ENCODE assay signal across 16 cellular contexts in genomic region chrX:69282893-69283690, GRCh38.
"Had no signal": no experiment of that assay in that cellular context is flagged by ENCODE, and none has a peak within 500 bp of the region (broad histone marks: within the 10 kb centered on the region; RNA-seq: fewer than 3 reads in every experiment).

No MANE protein-coding gene starts in this region.

- H3K9me3 ChIP-seq: neutrophil, tibial nerve had no signal

- H3K4me3 ChIP-seq: smooth muscle cell, tibial nerve had no signal

- H3K27me3 ChIP-seq: neutrophil had no signal

- H3K4me2 ChIP-seq: smooth muscle cell had no signal

- H3K4me1 Mint-ChIP-seq: activated T-helper 17 cell treated with anti-CD3 and anti-CD28 coated beads, Interleukin-2, amount 50 U/mL, for 72 hours had no signal

- H3K36me3 ChIP-seq: neutrophil, tibial nerve had no signal

- H3K9me3 Mint-ChIP-seq: activated naive CD4-positive, alpha-beta T cell treated with anti-CD3 and anti-CD28 coated beads for 36 hours; activated T-helper 17 cell treated with anti-CD3 and anti-CD28 coated beads, Interleukin-2, amount 50 U/mL, for 72 hours; dendritic cell treated with granulocyte-macrophage colony-stimulating factor and Interleukin-4, amounts not matched to agents 40 ng/mL and 50 ng/mL, for 4 days; immature natural killer cell; naive B cell; stimulated activated naive B cell treated with anti-CD40 and anti-IgM and Interleukin-4, amounts not matched to agents 10 μg/mL and 1 μg/mL and 100 μg/mL, for 72 hours had no signal

- H3K36me3 Mint-ChIP-seq: immature natural killer cell; naive B cell; stimulated activated naive B cell treated with anti-CD40 and anti-IgM and Interleukin-4, amounts not matched to agents 10 μg/mL and 1 μg/mL and 100 μg/mL, for 72 hours had no signal

- DNase-seq: activated CD4-positive, alpha-beta T cell treated with anti-CD3 and anti-CD28 coated beads for 48 hours; activated CD8-positive, alpha-beta T cell treated with anti-CD3 and anti-CD28 coated beads, Interleukin-2, amount 10 ng/mL, durations not matched to agents 7 days and 5 days; activated naive CD4-positive, alpha-beta T cell treated with anti-CD3 and anti-CD28 coated beads for 36 hours; central memory CD4-positive, alpha-beta T cell; erythroblast; hypothalamus; immature natural killer cell; naive B cell; right cardiac atrium; stimulated activated naive B cell treated with anti-CD40 and anti-IgM and Interleukin-4, amounts not matched to agents 10 μg/mL and 1 μg/mL and 100 μg/mL, for 72 hours; T1000 had no signal

- ATAC-seq: activated CD8-positive, alpha-beta T cell treated with anti-CD3 and anti-CD28 coated beads, Interleukin-2, amount 10 ng/mL, durations not matched to agents 7 days and 5 days; activated T-helper 17 cell treated with anti-CD3 and anti-CD28 coated beads, Interleukin-2, amount 50 U/mL, for 72 hours; right cardiac atrium; stimulated activated naive B cell treated with anti-CD40 and anti-IgM and Interleukin-4, amounts not matched to agents 10 μg/mL and 1 μg/mL and 100 μg/mL, for 72 hours had no signal

- H3K27ac Mint-ChIP-seq: activated CD8-positive, alpha-beta T cell treated with anti-CD3 and anti-CD28 coated beads, Interleukin-2, amount 10 ng/mL, durations not matched to agents 7 days and 5 days; activated naive CD4-positive, alpha-beta T cell treated with anti-CD3 and anti-CD28 coated beads for 36 hours; activated T-helper 17 cell treated with anti-CD3 and anti-CD28 coated beads, Interleukin-2, amount 50 U/mL, for 72 hours; dendritic cell treated with granulocyte-macrophage colony-stimulating factor and Interleukin-4, amounts not matched to agents 40 ng/mL and 50 ng/mL, for 4 days; immature natural killer cell; stimulated activated naive B cell treated with anti-CD40 and anti-IgM and Interleukin-4, amounts not matched to agents 10 μg/mL and 1 μg/mL and 100 μg/mL, for 72 hours had no signal

- H3K27me3 Mint-ChIP-seq: activated T-helper 17 cell treated with anti-CD3 and anti-CD28 coated beads, Interleukin-2, amount 50 U/mL, for 72 hours had no signal

- H3K4me3 Mint-ChIP-seq: activated CD8-positive, alpha-beta T cell treated with anti-CD3 and anti-CD28 coated beads, Interleukin-2, amount 10 ng/mL, durations not matched to agents 7 days and 5 days; activated naive CD4-positive, alpha-beta T cell treated with anti-CD3 and anti-CD28 coated beads for 36 hours; activated T-helper 17 cell treated with anti-CD3 and anti-CD28 coated beads, Interleukin-2, amount 50 U/mL, for 72 hours; dendritic cell treated with granulocyte-macrophage colony-stimulating factor and Interleukin-4, amounts not matched to agents 40 ng/mL and 50 ng/mL, for 4 days; immature natural killer cell; naive B cell; stimulated activated naive B cell treated with anti-CD40 and anti-IgM and Interleukin-4, amounts not matched to agents 10 μg/mL and 1 μg/mL and 100 μg/mL, for 72 hours had no signal

- H3K27ac ChIP-seq: neutrophil, tibial nerve had no signal
